8 cellular contexts compared by ENCODE assay signal in the genomic region with DNA sequence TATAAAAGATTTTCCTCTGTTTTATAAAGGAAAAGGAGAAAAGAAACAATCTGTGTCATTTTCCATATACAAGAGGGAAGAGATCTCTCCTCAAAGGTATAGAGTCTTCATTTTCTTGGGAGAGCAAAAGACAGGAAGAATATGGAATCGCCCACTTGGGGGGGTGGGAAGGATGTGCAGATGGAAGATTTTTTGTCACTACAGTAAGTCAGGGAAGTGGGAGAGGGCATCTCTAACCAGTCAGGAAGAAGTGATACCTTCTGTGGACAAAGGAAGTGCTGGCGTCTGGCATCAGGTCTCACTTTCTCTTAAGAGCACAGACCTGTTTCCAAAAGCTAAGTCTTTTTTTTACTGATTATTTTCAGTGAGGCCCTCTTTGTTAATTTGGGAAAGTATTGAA. TPM values are rescaled to one million over a fixed set of nuclear protein-coding genes. Genes with fewer than 3 reads are reported as not detected.
DNase-seq lines count a peak whose midpoint lies in the region; ATAC-seq and TF ChIP-seq lines count a peak whose summit lies in the region.

No MANE protein-coding gene starts in this region.

- H3K4me3 ChIP-seq in heart left ventricle (peak overlapping the region in 9 of 12 donors; percentile 71 to 100 (median 88)), right atrium auricular region (peak overlapping the region in 1 of 2 donors; percentile 98), iPS-20b (ENCODE audit: low read length) (peak overlapping the region; percentile 93), transverse colon (peak overlapping the region in 2 of 4 donors; percentile 100)

- H3K36me3 ChIP-seq in heart left ventricle (peaks cover 0 to 12% (median 0%) of the 10 kb centered on the region in 9 donors), right atrium auricular region (no peaks in the 10 kb centered on the region), iPS-20b (ENCODE audit: insufficient read depth, low read depth, low read length) (peaks cover 18% of the 10 kb centered on the region; the same call in 1 of the 2 replicates), transverse colon (no peaks in the 10 kb centered on the region)

- no peak for ATAC-seq in heart left ventricle

- no peak for TF ChIP-seq POLR2A in heart left ventricle (IDR thresholded peaks at IDR 0.05)
- TF ChIP-seq POLR2A in transverse colon (IDR thresholded peaks at IDR 0.05): no peak

- H3K27ac Mint-ChIP-seq in activated CD4-positive, alpha-beta memory T cell treated with anti-CD3 and anti-CD28 coated beads for 36 hours: peak overlapping the region; percentile 70

- H3K4me3 Mint-ChIP-seq in activated CD4-positive, alpha-beta memory T cell treated with anti-CD3 and anti-CD28 coated beads for 36 hours: peak overlapping the region; percentile 80

- in situ Hi-C loops in transverse colon (cut with MboI; ENCODE audit: low pct_ligation_motif_present in 1 of 4, low pct_unique_long_range_greater_than_20kb in 1 of 4, low sequenced_read_pairs in 3 of 4): loop anchor here in 2 of 4 donors (10.0 kb wide), 2 partner anchors 74 to 84 kb away; a partner anchor contains a TSS

- POLR2A ChIA-PET in activated CD4-positive, alpha-beta memory T cell treated with anti-CD3 and anti-CD28 coated beads for 36 hours (lab: Charles Lee): interaction anchor here (2.2 kb wide), 1 partner anchor 87 kb away, joined by 6 read pairs; a partner anchor contains a TSS

- no peak for TF ChIP-seq EP300 in transverse colon (IDR thresholded peaks at IDR 0.05; ENCODE audit: low read depth)

- no peaks in the 10 kb centered on the region for H3K27me3 Mint-ChIP-seq in activated CD4-positive, alpha-beta memory T cell treated with anti-CD3 and anti-CD28 coated beads for 36 hours

- CTCF ChIA-PET in activated CD4-positive, alpha-beta memory T cell treated with anti-CD3 and anti-CD28 coated beads for 36 hours (lab: Charles Lee): no interaction called here

- 15 to 20% (median 19%) methylated on average over 2 of the region's 2 CpGs for WGBS in heart left ventricle, 4 donors
- 28 to 40% methylated on average over 2 of the region's 2 CpGs for WGBS in transverse colon (ENCODE audit: low coverage in 1 of 2), 2 donors

- peak overlapping the region; percentile 99 for H3K9ac ChIP-seq in iPS-20b (ENCODE audit: low read depth, low read length)

- H3K9me3 ChIP-seq in heart left ventricle (no peaks in the 10 kb centered on the region), right atrium auricular region (no peaks in the 10 kb centered on the region), iPS-20b (ENCODE audit: insufficient read depth, low read depth, low read length) (no peaks in the 10 kb centered on the region), transverse colon (no peaks in the 10 kb centered on the region)

- H3K4me1 Mint-ChIP-seq in activated CD4-positive, alpha-beta memory T cell treated with anti-CD3 and anti-CD28 coated beads for 36 hours (ENCODE audit: low read depth): peaks cover 47% of the 10 kb centered on the region

- TF ChIP-seq CTCF in heart left ventricle (IDR thresholded peaks at IDR 0.05) (no peak), right atrium auricular region (IDR thresholded peaks at IDR 0.05) (no peak), transverse colon (IDR thresholded peaks at IDR 0.05) (no peak)

- peaks cover 12% of the 10 kb centered on the region for H3K36me3 Mint-ChIP-seq in activated CD4-positive, alpha-beta memory T cell treated with anti-CD3 and anti-CD28 coated beads for 36 hours

- H3K27me3 ChIP-seq in heart left ventricle: no peaks in the 10 kb centered on the region
- H3K27me3 ChIP-seq in right atrium auricular region: no peaks in the 10 kb centered on the region
- H3K27me3 ChIP-seq in iPS-20b (ENCODE audit: insufficient read depth, low read length): no peaks in the 10 kb centered on the region
- no peaks in the 10 kb centered on the region for H3K27me3 ChIP-seq in transverse colon

- H3K27ac ChIP-seq in heart left ventricle: peak overlapping the region in 3 of 12 donors; percentile 86 to 95 (median 92)
- no peak overlapping the region for H3K27ac ChIP-seq in right atrium auricular region
- peak overlapping the region; percentile 41 for H3K27ac ChIP-seq in iPS-20b (ENCODE audit: low read length)
- peak overlapping the region in 3 of 4 donors; percentile 94 to 99 (median 96) for H3K27ac ChIP-seq in transverse colon

- intact Hi-C loops in heart left ventricle (cut with DNase I) (loop anchor here in 1 of 10 donors (10.0 kb wide), 1 partner anchor 84 kb away; a partner anchor contains a TSS), transverse colon (cut with DNase I; ENCODE audit: low total_unique reads) (no loop called here)
- intact Hi-C loops in activated CD4-positive, alpha-beta memory T cell treated with anti-CD3 and anti-CD28 coated beads for 36 hours (cut with micrococcal nuclease): no loop called here

- DNase-seq in heart left ventricle (no peak), right atrium auricular region (ENCODE audit: low spot score) (no peak), transverse colon (no peak), NCI-H146 treated with DMSO at 0.1 percent for 48 hours (lab: John Stamatoyannopoulos, UW; ENCODE audit: unreplicated experiment) (no peak), H4 (ENCODE audit: low spot score) (no peak)
- DNase-seq in activated CD4-positive, alpha-beta memory T cell treated with anti-CD3 and anti-CD28 coated beads for 36 hours: no peak
- no peak for DNase-seq in activated CD8-positive, alpha-beta memory T cell treated with anti-CD3 and anti-CD28 coated beads for 24 hours

- H3K9me3 Mint-ChIP-seq in activated CD4-positive, alpha-beta memory T cell treated with anti-CD3 and anti-CD28 coated beads for 36 hours: no peaks in the 10 kb centered on the region

- peaks cover 3 to 47% (median 35%) of the 10 kb centered on the region in 12 donors for H3K4me1 ChIP-seq in heart left ventricle
- H3K4me1 ChIP-seq in right atrium auricular region: peaks cover 0 to 44% of the 10 kb centered on the region in 2 donors
- peaks cover 25% of the 10 kb centered on the region; the same call in 1 of the 2 replicates for H3K4me1 ChIP-seq in iPS-20b (ENCODE audit: insufficient read depth, low read length)
- peaks cover 14 to 40% (median 27%) of the 10 kb centered on the region in 4 donors for H3K4me1 ChIP-seq in transverse colon

RNA-seq across cellular contexts. Expression of a gene that starts 1.4 kb away (rescaled TPM):
- total RNA-seq in heart left ventricle: 10 to 100 TPM in 8 of 9 donors, 1 to 10 TPM in 1; 6.6 to 29.1 (median 15.1) TPM
- polyA plus RNA-seq in heart left ventricle: 1 to 10 TPM; 4.3 to 8.0 TPM
- 10 to 100 TPM; 12.8 to 13.7 TPM for total RNA-seq in right atrium auricular region
- total RNA-seq in activated CD4-positive, alpha-beta memory T cell treated with anti-CD3 and anti-CD28 coated beads for 36 hours: 10 to 100 TPM; 41.3 to 45.2 TPM
- total RNA-seq in transverse colon: 10 to 100 TPM; 37.0 to 53.7 (median 49.2) TPM
- total RNA-seq in H4 (2014; rRNA removed; shearing (Covaris generic)): 7.0 and 7.2 TPM in 2 replicates

RNA-seq across cellular contexts. Expression of a gene that starts 5.3 kb away (rescaled TPM):
- total RNA-seq in heart left ventricle: 10 to 100 TPM in 6 of 9 donors, 1 to 10 TPM in 3; 6.4 to 21.4 (median 13.9) TPM
- 1 to 10 TPM; 5.7 to 8.6 TPM for polyA plus RNA-seq in heart left ventricle
- 1 to 10 TPM; 7.0 to 8.6 TPM for total RNA-seq in right atrium auricular region
- total RNA-seq in activated CD4-positive, alpha-beta memory T cell treated with anti-CD3 and anti-CD28 coated beads for 36 hours: 10 to 100 TPM; 27.5 to 31.6 TPM
- 10 to 100 TPM; 25.9 to 86.4 (median 45.6) TPM for total RNA-seq in transverse colon
- 5.6 and 7.6 TPM in 2 replicates for total RNA-seq in H4 (2014; rRNA removed; shearing (Covaris generic))

Comparison
In these comparisons a context has a peak if more than half of its experiments do, and no peak if none do; other contexts are left out.
1. H3K27ac ChIP-seq: peak in iPS-20b (single experiment) and transverse colon (3 of 4); none in right atrium auricular region (0 of 2).